In genomic region chr7:118183254-118183585, GRCh38 we compare ENCODE assay signal across 8 cellular contexts. TPM values are rescaled to one million over a fixed set of nuclear protein-coding genes. Genes with fewer than 3 reads are reported as not detected.
DNase-seq lines count a peak whose midpoint lies in the region; ATAC-seq and TF ChIP-seq lines count a peak whose summit lies in the region.

No MANE protein-coding gene starts in this region.

- peaks cover 26% of the 10 kb centered on the region for H3K36me3 Mint-ChIP-seq in activated CD4-positive, alpha-beta T cell treated with anti-CD3 and anti-CD28 coated beads, Interleukin-2, amount 10 ng/mL, durations not matched to agents 24 days and 14 days (ENCODE audit: low read depth)
- H3K36me3 Mint-ChIP-seq in dendritic cell treated with granulocyte-macrophage colony-stimulating factor and Interleukin-4, amounts not matched to agents 40 ng/mL and 50 ng/mL, for 4 days (ENCODE audit: low read depth): peaks cover 33% of the 10 kb centered on the region
- H3K36me3 Mint-ChIP-seq in naive thymus-derived CD4-positive, alpha-beta T cell: peaks cover 4 to 16% (median 9%) of the 10 kb centered on the region in 5 donors

- ATAC-seq in naive thymus-derived CD4-positive, alpha-beta T cell: no peak
- no peak for ATAC-seq in GM19023 (IDR thresholded peaks at IDR 0.05; ENCODE audit: unreplicated experiment)
- no peak for ATAC-seq in HG02884 (IDR thresholded peaks at IDR 0.05; ENCODE audit: unreplicated experiment)

- CTCF ChIA-PET in naive thymus-derived CD4-positive, alpha-beta T cell (lab: Charles Lee): no interaction called here

- H3K4me1 Mint-ChIP-seq in activated CD4-positive, alpha-beta T cell treated with anti-CD3 and anti-CD28 coated beads, Interleukin-2, amount 10 ng/mL, durations not matched to agents 24 days and 14 days: peaks cover 32% of the 10 kb centered on the region
- peaks cover 15% of the 10 kb centered on the region for H3K4me1 Mint-ChIP-seq in dendritic cell treated with granulocyte-macrophage colony-stimulating factor and Interleukin-4, amounts not matched to agents 40 ng/mL and 50 ng/mL, for 4 days (ENCODE audit: low read depth)
- peaks cover 20 to 60% (median 54%) of the 10 kb centered on the region in 7 donors for H3K4me1 Mint-ChIP-seq in naive thymus-derived CD4-positive, alpha-beta T cell

- peak; percentile 71 for DNase-seq in activated CD4-positive, alpha-beta T cell treated with anti-CD3 and anti-CD28 coated beads, Interleukin-2, amount 10 ng/mL, durations not matched to agents 24 days and 14 days
- DNase-seq in activated CD4-positive, alpha-beta T cell treated with anti-CD3 and anti-CD28 coated beads, Interleukin-2, amount 50 U/mL, for 4 hours: no peak
- no peak for DNase-seq in naive thymus-derived CD4-positive, alpha-beta T cell
- DNase-seq in EL: no peak

- POLR2A ChIA-PET in naive thymus-derived CD4-positive, alpha-beta T cell (lab: Charles Lee): no interaction called here

- peak overlapping the region; percentile 99 for H3K4me3 Mint-ChIP-seq in activated CD4-positive, alpha-beta T cell treated with anti-CD3 and anti-CD28 coated beads, Interleukin-2, amount 10 ng/mL, durations not matched to agents 24 days and 14 days
- H3K4me3 Mint-ChIP-seq in dendritic cell treated with granulocyte-macrophage colony-stimulating factor and Interleukin-4, amounts not matched to agents 40 ng/mL and 50 ng/mL, for 4 days: peak overlapping the region; percentile 97
- H3K4me3 Mint-ChIP-seq in naive thymus-derived CD4-positive, alpha-beta T cell: peak overlapping the region; percentile 92 to 99 (median 98)

- no peaks in the 10 kb centered on the region for H3K27me3 ChIP-seq in OCI-LY1 (ENCODE audit: insufficient read depth, low read length)
- H3K27me3 ChIP-seq in naive thymus-derived CD4-positive, alpha-beta T cell (ENCODE audit: control insufficient read depth in 2 of 2, insufficient read depth in 2 of 2, low read length in 2 of 2): no peaks in the 10 kb centered on the region

- peak overlapping the region; percentile 79 for H3K4me3 ChIP-seq in OCI-LY1 (ENCODE audit: low read depth, low read length, poor library complexity, severe bottlenecking)
- H3K4me3 ChIP-seq in naive thymus-derived CD4-positive, alpha-beta T cell (ENCODE audit: low read length): peak overlapping the region; percentile 77

- intact Hi-C loops in activated CD4-positive, alpha-beta T cell treated with anti-CD3 and anti-CD28 coated beads, Interleukin-2, amount 10 ng/mL, durations not matched to agents 24 days and 14 days (cut with micrococcal nuclease): loop anchor here (5.0 kb wide), 3 partner anchors 101 to 1971 kb away; partner anchors contain the start of gene TES
- intact Hi-C loops in dendritic cell treated with granulocyte-macrophage colony-stimulating factor and Interleukin-4, amounts not matched to agents 40 ng/mL and 50 ng/mL, for 4 days (cut with micrococcal nuclease): loop anchor here (5.0 to 10.0 kb wide), 2 partner anchors 311 to 458 kb away; partner anchors contain the start of gene CTTNBP2
- intact Hi-C loops in naive thymus-derived CD4-positive, alpha-beta T cell (cut with micrococcal nuclease): loop anchor here (1.0 to 5.0 kb wide), 5 partner anchors 101 to 1972 kb away; partner anchors contain the start of genes CAPZA2 (in 1 of the 2) and ST7 (in 1 of the 2)

- H3K36me3 ChIP-seq in OCI-LY1 (ENCODE audit: insufficient read depth, low read length): peaks cover 30% of the 10 kb centered on the region
- peaks cover 0 to 9% (median 5%) of the 10 kb centered on the region in 3 experiments for H3K36me3 ChIP-seq in naive thymus-derived CD4-positive, alpha-beta T cell (ENCODE audit: control insufficient read depth in 2 of 3, insufficient read depth in 3 of 3, low read length in 3 of 3)

- H3K9me3 ChIP-seq in OCI-LY1 (ENCODE audit: low read length): no peaks in the 10 kb centered on the region
- H3K9me3 ChIP-seq in naive thymus-derived CD4-positive, alpha-beta T cell (ENCODE audit: control insufficient read depth in 2 of 3, low read length in 3 of 3): no peaks in the 10 kb centered on the region

- H3F3A ChIP-seq in OCI-LY1 (ENCODE audit: insufficient read depth, low read length): no peaks in the 10 kb centered on the region

- H3K9ac ChIP-seq in OCI-LY1 (ENCODE audit: low read length): peak overlapping the region; percentile 91

- peak overlapping the region; percentile 64 for H3K27ac ChIP-seq in OCI-LY1 (ENCODE audit: low read depth, low read length, poor library complexity, severe bottlenecking)
- H3K27ac ChIP-seq in naive thymus-derived CD4-positive, alpha-beta T cell (ENCODE audit: low read depth, low read length): peak overlapping the region; percentile 94

- peaks cover 40% of the 10 kb centered on the region for H3K4me1 ChIP-seq in OCI-LY1 (ENCODE audit: insufficient read depth, low read length, severe bottlenecking)
- H3K4me1 ChIP-seq in naive thymus-derived CD4-positive, alpha-beta T cell (ENCODE audit: control insufficient read depth in 2 of 2, insufficient read depth in 2 of 2, low read length in 2 of 2): peaks cover 21 to 31% of the 10 kb centered on the region in 2 donors

- peak overlapping the region; percentile 73 for H3K4me2 ChIP-seq in OCI-LY1 (ENCODE audit: low read length)

- H3K79me2 ChIP-seq in OCI-LY1 (ENCODE audit: insufficient read depth, low read length): peaks cover 39% of the 10 kb centered on the region

- no peak for TF ChIP-seq CTCF in OCI-LY1 (IDR thresholded peaks at IDR 0.05; ENCODE audit: low read length)

- H4K20me1 ChIP-seq in OCI-LY1 (ENCODE audit: insufficient read depth, low read length): no peaks in the 10 kb centered on the region

- H3K9me2 ChIP-seq in OCI-LY1 (ENCODE audit: low read depth, low read length): no peaks in the 10 kb centered on the region

- peak overlapping the region; percentile 99 for H3K27ac Mint-ChIP-seq in activated CD4-positive, alpha-beta T cell treated with anti-CD3 and anti-CD28 coated beads, Interleukin-2, amount 10 ng/mL, durations not matched to agents 24 days and 14 days
- H3K27ac Mint-ChIP-seq in dendritic cell treated with granulocyte-macrophage colony-stimulating factor and Interleukin-4, amounts not matched to agents 40 ng/mL and 50 ng/mL, for 4 days: peak overlapping the region; percentile 99
- H3K27ac Mint-ChIP-seq in naive thymus-derived CD4-positive, alpha-beta T cell: peak overlapping the region; percentile 98 to 100 (median 99)

- H3K9me3 Mint-ChIP-seq in activated CD4-positive, alpha-beta T cell treated with anti-CD3 and anti-CD28 coated beads, Interleukin-2, amount 10 ng/mL, durations not matched to agents 24 days and 14 days: no peaks in the 10 kb centered on the region
- H3K9me3 Mint-ChIP-seq in dendritic cell treated with granulocyte-macrophage colony-stimulating factor and Interleukin-4, amounts not matched to agents 40 ng/mL and 50 ng/mL, for 4 days: no peaks in the 10 kb centered on the region
- peaks cover 0 to 5% (median 0%) of the 10 kb centered on the region in 11 donors for H3K9me3 Mint-ChIP-seq in naive thymus-derived CD4-positive, alpha-beta T cell

- H3K27me3 Mint-ChIP-seq in activated CD4-positive, alpha-beta T cell treated with anti-CD3 and anti-CD28 coated beads, Interleukin-2, amount 10 ng/mL, durations not matched to agents 24 days and 14 days: no peaks in the 10 kb centered on the region
- H3K27me3 Mint-ChIP-seq in dendritic cell treated with granulocyte-macrophage colony-stimulating factor and Interleukin-4, amounts not matched to agents 40 ng/mL and 50 ng/mL, for 4 days: peaks cover under 1% of the 10 kb centered on the region
- peaks cover 0 to 3% (median 0%) of the 10 kb centered on the region in 5 donors for H3K27me3 Mint-ChIP-seq in naive thymus-derived CD4-positive, alpha-beta T cell

- peak overlapping the region; percentile 24; the same call in 1 of the 2 replicates for H2AFZ ChIP-seq in OCI-LY1 (ENCODE audit: low read length)

RNA-seq across cellular contexts. Expression of gene LSM8, which starts 0.7 kb away (rescaled TPM):
- 49.4 and 59.9 TPM in 2 replicates for total RNA-seq in activated CD4-positive, alpha-beta T cell treated with anti-CD3 and anti-CD28 coated beads, Interleukin-2, amount 10 ng/mL, durations not matched to agents 24 days and 14 days
- total RNA-seq in naive thymus-derived CD4-positive, alpha-beta T cell: 10 to 100 TPM; 33.5 to 65.8 (median 50.3) TPM
- 10 to 100 TPM; 29.8 to 43.9 TPM for polyA plus RNA-seq in naive thymus-derived CD4-positive, alpha-beta T cell

RNA-seq across cellular contexts. Expression of gene ANKRD7, which starts 41.3 kb away (rescaled TPM):
- not detected in 2 replicates for total RNA-seq in activated CD4-positive, alpha-beta T cell treated with anti-CD3 and anti-CD28 coated beads, Interleukin-2, amount 10 ng/mL, durations not matched to agents 24 days and 14 days
- not detected for total RNA-seq in naive thymus-derived CD4-positive, alpha-beta T cell
- polyA plus RNA-seq in naive thymus-derived CD4-positive, alpha-beta T cell: 1 to 10 TPM in 1 of 2 donors, not detected in 1; 1.2 TPM
